Comparison of ENCODE assay signal across 29 cellular contexts in genomic region chr3:153679711-153680110, GRCh38.
DNase-seq lines count a peak whose midpoint lies in the region; ATAC-seq, FAIRE-seq and TF ChIP-seq lines count a peak whose summit lies in the region.
"Had no signal": no experiment of that assay in that cellular context is flagged by ENCODE, and none has a peak within 500 bp of the region (broad histone marks: within the 10 kb centered on the region; RNA-seq: fewer than 3 reads in every experiment).

No MANE protein-coding gene starts in this region.

- H3F3A ChIP-seq in DOHH2 (ENCODE audit: control insufficient read depth, insufficient read depth) = no peaks in the 10 kb centered on the region
- H3F3A ChIP-seq in SU-DHL-6 (ENCODE audit: insufficient read depth) = no peaks in the 10 kb centered on the region

- no peak for TF ChIP-seq CTCF in DOHH2 (IDR thresholded peaks at IDR 0.05; ENCODE audit: low read depth, low read length, poor library complexity, severe bottlenecking)
- no peak for TF ChIP-seq CTCF in SU-DHL-6 (IDR thresholded peaks at IDR 0.05; ENCODE audit: insufficient read depth, low read length, poor library complexity, severe bottlenecking)
- TF ChIP-seq CTCF in pancreas (IDR thresholded peaks at IDR 0.05) = no peak

- H3K4me3 ChIP-seq in DOHH2 (ENCODE audit: low read length) (peak overlapping the region; percentile 30), SU-DHL-6 (ENCODE audit: insufficient read depth, low read length, poor library complexity, severe bottlenecking) (no peak overlapping the region), mesendoderm (ENCODE audit: low read length) (no peak overlapping the region), pancreas (no peak overlapping the region)
- H3K4me3 ChIP-seq: A549, colonic mucosa, esophagus squamous epithelium, gastroesophageal sphincter, suprapubic skin had no signal

- H4K8ac ChIP-seq in mesendoderm (ENCODE audit: low read depth, low read length) = no peak overlapping the region

- FAIRE-seq in pancreas (lab: Jason Lieb, UNC) = no peak
- FAIRE-seq: A549, bronchial epithelial cell, urothelium cell line had no signal

- DNase-seq in NAMALWA (ENCODE audit: low spot score) = peak; percentile 60
- DNase-seq in mesendoderm = no peak
- no peak for DNase-seq in pancreas
- no peak for DNase-seq in HuH-7.5 (ENCODE audit: low spot score)
- DNase-seq in glomerular visceral epithelial cell (ENCODE audit: extremely low spot score) = no peak
- DNase-seq: activated naive CD4-positive, alpha-beta T cell treated with anti-CD3 and anti-CD28 coated beads, Interleukin-2, amount 10 ng/mL, durations not matched to agents 7 days and 5 days; amniotic stem cell; BE2C; colonic mucosa; COR-L47; effector memory CD8-positive, alpha-beta T cell; esophagus squamous epithelium; GF-D8; HCEC 1CT; islet precursor cell; KG1; NCI-H1092; NCI-H2081; SK-N-SH; stimulated activated CD4-positive, alpha-beta T cell treated with anti-CD3 and anti-CD28 coated beads, Interleukin-4, amount 100 ng/mL, for 24 hours; stimulated activated naive B cell treated with anti-CD40 and anti-IgM and Interleukin-4, amounts not matched to agents 10 μg/mL and 1 μg/mL and 100 μg/mL, for 72 hours had no signal

- H3K79me2 ChIP-seq in DOHH2 (ENCODE audit: control insufficient read depth, low read length) (no peaks in the 10 kb centered on the region), SU-DHL-6 (ENCODE audit: insufficient read depth, low read length) (no peaks in the 10 kb centered on the region), mesendoderm (ENCODE audit: control insufficient read depth, insufficient read depth, low read length) (no peaks in the 10 kb centered on the region)

- H2AFZ ChIP-seq in SU-DHL-6 (ENCODE audit: low read depth, low read length, severe bottlenecking) = no peak overlapping the region

- H2AK5ac ChIP-seq in mesendoderm (ENCODE audit: low read length) = no peak overlapping the region

- no peak overlapping the region for H4K5ac ChIP-seq in mesendoderm (ENCODE audit: low read length)

- H3K36me3 ChIP-seq in DOHH2 (ENCODE audit: control insufficient read depth, low read length) (peaks cover 7% of the 10 kb centered on the region), SU-DHL-6 (ENCODE audit: low read length) (no peaks in the 10 kb centered on the region; the same call in 1 of the 2 replicates), mesendoderm (ENCODE audit: control insufficient read depth, insufficient read depth, low read length) (no peaks in the 10 kb centered on the region), pancreas (no peaks in the 10 kb centered on the region)
- H3K36me3 ChIP-seq: BE2C, colonic mucosa, esophagus squamous epithelium, gastroesophageal sphincter, suprapubic skin had no signal

- intact Hi-C loops in pancreas (cut with DNase I) = no loop called here

- H3K18ac ChIP-seq in mesendoderm (ENCODE audit: low read length) = no peak overlapping the region

- H3K27ac ChIP-seq in DOHH2 (ENCODE audit: low read depth, low read length) = peak overlapping the region; percentile 38
- peak overlapping the region; percentile 29 for H3K27ac ChIP-seq in SU-DHL-6 (ENCODE audit: low read depth, low read length)
- H3K27ac ChIP-seq in mesendoderm (ENCODE audit: low read depth, low read length) = no peak overlapping the region
- no peak overlapping the region for H3K27ac ChIP-seq in pancreas
- H3K27ac ChIP-seq: A549, colonic mucosa, esophagus squamous epithelium, gastroesophageal sphincter, suprapubic skin had no signal

- no peak overlapping the region for H2BK15ac ChIP-seq in mesendoderm (replicated peaks; ENCODE audit: low read depth)

- H2BK5ac ChIP-seq in mesendoderm (ENCODE audit: low read length) = no peak overlapping the region

- H3K9me2 ChIP-seq in DOHH2 (replicated peaks; ENCODE audit: control insufficient read depth, low read length) (no peaks in the 10 kb centered on the region), SU-DHL-6 (replicated peaks; ENCODE audit: insufficient read depth, low read length) (no peaks in the 10 kb centered on the region)
- H3K9me2 ChIP-seq: SK-N-SH had no signal

- H3K27me3 ChIP-seq in DOHH2 (ENCODE audit: control insufficient read depth, low read length) = no peaks in the 10 kb centered on the region
- no peaks in the 10 kb centered on the region for H3K27me3 ChIP-seq in SU-DHL-6 (ENCODE audit: low read length)
- H3K27me3 ChIP-seq in mesendoderm (ENCODE audit: insufficient read depth, low read length, poor library complexity) = no peaks in the 10 kb centered on the region
- H3K27me3 ChIP-seq in pancreas = no peaks in the 10 kb centered on the region
- H3K27me3 ChIP-seq: BE2C, colonic mucosa, esophagus squamous epithelium, gastroesophageal sphincter, suprapubic skin had no signal

- no peaks in the 10 kb centered on the region for H3K79me1 ChIP-seq in mesendoderm (ENCODE audit: low read length)

- H3K4ac ChIP-seq in mesendoderm (ENCODE audit: low read depth, low read length) = no peak overlapping the region

- no peak overlapping the region for H3K56ac ChIP-seq in mesendoderm (ENCODE audit: low read length)

- H3K9me3 ChIP-seq in DOHH2 (ENCODE audit: control insufficient read depth, insufficient read depth, low read length) = peaks cover 5% of the 10 kb centered on the region; the same call in 1 of the 2 replicates
- 0 out of 2 replicates have a peak, but pooled peaks cover 3% of the 10 kb centered on the region for H3K9me3 ChIP-seq in SU-DHL-6 (ENCODE audit: insufficient read depth, low read length)
- H3K9me3 ChIP-seq in pancreas = no peaks in the 10 kb centered on the region
- H3K9me3 ChIP-seq: A549, colonic mucosa, esophagus squamous epithelium, gastroesophageal sphincter, SK-N-SH, suprapubic skin had no signal

- no peak overlapping the region for H2BK120ac ChIP-seq in mesendoderm (ENCODE audit: low read depth, low read length)

- H3K9ac ChIP-seq in SU-DHL-6 (ENCODE audit: low read length) = no peak overlapping the region
- H3K9ac ChIP-seq in mesendoderm (ENCODE audit: low read length) = no peak overlapping the region
- H3K9ac ChIP-seq: SK-N-SH had no signal

- H3K4me2 ChIP-seq in DOHH2 (ENCODE audit: low read length) = peak overlapping the region; percentile 56
- H3K4me2 ChIP-seq in SU-DHL-6 (ENCODE audit: low read depth, low read length, poor library complexity, severe bottlenecking) = no peak overlapping the region
- H3K4me2 ChIP-seq in mesendoderm (ENCODE audit: low read length) = no peak overlapping the region
- H3K4me2 ChIP-seq: A549, SK-N-SH had no signal

- no peak overlapping the region for H3K23ac ChIP-seq in mesendoderm (ENCODE audit: low read length)

- peaks cover 41% of the 10 kb centered on the region for H3K4me1 ChIP-seq in DOHH2 (ENCODE audit: control insufficient read depth, low read length)
- no peaks in the 10 kb centered on the region for H3K4me1 ChIP-seq in mesendoderm (ENCODE audit: control insufficient read depth, low read depth, low read length)
- H3K4me1 ChIP-seq in pancreas = no peaks in the 10 kb centered on the region
- H3K4me1 ChIP-seq: A549, BE2C, colonic mucosa, esophagus squamous epithelium, gastroesophageal sphincter, suprapubic skin had no signal

- peak; percentile 74 for ATAC-seq in HG02938 (IDR thresholded peaks at IDR 0.05; ENCODE audit: unreplicated experiment)
- no peak for ATAC-seq in pancreas
- ATAC-seq: A549; effector memory CD8-positive, alpha-beta T cell; gastroesophageal sphincter had no signal

- H4K20me1 ChIP-seq in DOHH2 (ENCODE audit: control insufficient read depth, insufficient read depth, low read depth, low read length) (no peaks in the 10 kb centered on the region), SU-DHL-6 (ENCODE audit: low read depth, low read length) (no peaks in the 10 kb centered on the region)

Comparison
In these comparisons a context has a peak if more than half of its experiments do, and no peak if none do; other contexts are left out.
1. H3K27ac ChIP-seq: peak in DOHH2 (single experiment) and SU-DHL-6 (single experiment); none in mesendoderm (single experiment) and pancreas (0 of 4).